ENCODE assay signal across 20 cellular contexts in the genomic region with DNA sequence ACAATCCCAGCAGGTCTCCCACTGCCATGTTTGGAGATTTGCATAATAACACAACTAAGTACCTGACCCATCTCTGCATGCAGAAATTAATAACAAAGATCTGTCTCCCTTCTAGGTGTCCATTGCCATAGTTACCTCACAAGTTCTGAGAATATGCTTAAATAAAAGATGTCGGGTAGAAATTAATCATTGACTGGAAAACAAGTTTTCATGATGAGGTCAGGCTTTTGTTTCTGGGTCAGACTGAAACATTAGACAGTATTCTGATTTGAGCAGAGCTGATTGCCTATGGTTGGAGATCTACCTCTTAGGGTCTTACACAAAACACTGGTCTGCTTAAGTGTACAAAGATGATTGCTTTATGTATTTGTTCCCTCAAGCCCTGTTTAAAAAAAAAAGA.
"Had no signal": no experiment of that assay in that cellular context is flagged by ENCODE, and none has a peak within 500 bp of the region (broad histone marks: within the 10 kb centered on the region; RNA-seq: fewer than 3 reads in every experiment).

No MANE protein-coding gene starts in this region.

- H3K27ac Mint-ChIP-seq: activated B cell treated with CpG ODN at 0.5 μM for 24 hours; activated CD4-positive, alpha-beta memory T cell treated with anti-CD3 and anti-CD28 coated beads, Interleukin-2, amount 10 ng/mL, durations not matched to agents 7 days and 5 days; activated CD8-positive, alpha-beta memory T cell treated with anti-CD3 and anti-CD28 coated beads, Interleukin-2, amount 10 ng/mL, durations not matched to agents 7 days and 5 days; activated naive CD8-positive, alpha-beta T cell treated with anti-CD3 and anti-CD28 coated beads, Interleukin-2, amount 10 ng/mL, durations not matched to agents 7 days and 5 days; stimulated activated memory B cell treated with anti-CD40 and anti-IgM and Interleukin-4, amounts not matched to agents 10 μg/mL and 1 μg/mL and 100 μg/mL, for 72 hours; T-cell had no signal

- H3K27ac ChIP-seq: hepatocyte, left lung, ovary, spleen, testis, upper lobe of right lung had no signal

- H3K4me2 ChIP-seq: hepatocyte had no signal

- H3K9me3 ChIP-seq: left lung, ovary, testis, upper lobe of right lung had no signal

- H3K36me3 Mint-ChIP-seq: activated CD8-positive, alpha-beta memory T cell treated with anti-CD3 and anti-CD28 coated beads, Interleukin-2, amount 10 ng/mL, durations not matched to agents 7 days and 5 days; activated naive CD8-positive, alpha-beta T cell treated with anti-CD3 and anti-CD28 coated beads, Interleukin-2, amount 10 ng/mL, durations not matched to agents 7 days and 5 days; stimulated activated memory B cell treated with anti-CD40 and anti-IgM and Interleukin-4, amounts not matched to agents 10 μg/mL and 1 μg/mL and 100 μg/mL, for 72 hours; T-cell had no signal

- DNase-seq: activated B cell treated with CpG ODN at 0.5 μM for 24 hours; activated CD4-positive, alpha-beta memory T cell treated with anti-CD3 and anti-CD28 coated beads, Interleukin-2, amount 10 ng/mL, durations not matched to agents 7 days and 5 days; activated CD4-positive, alpha-beta T cell treated with anti-CD3 and anti-CD28 coated beads for 4 hours; activated CD8-positive, alpha-beta memory T cell treated with anti-CD3 and anti-CD28 coated beads, Interleukin-2, amount 10 ng/mL, durations not matched to agents 7 days and 5 days; activated naive CD4-positive, alpha-beta T cell; activated naive CD8-positive, alpha-beta T cell treated with anti-CD3 and anti-CD28 coated beads, Interleukin-2, amount 10 ng/mL, durations not matched to agents 7 days and 5 days; amygdala; dermis blood vessel endothelial cell; effector memory CD4-positive, alpha-beta T cell; foreskin fibroblast; islet precursor cell; left lung; ovary; spleen; stimulated activated CD4-positive, alpha-beta T cell treated with anti-CD3 and anti-CD28 coated beads, Interleukin-4, amount 100 ng/mL, for 4 hours; T-cell; testis; upper lobe of right lung had no signal

- H3K9me3 Mint-ChIP-seq: activated CD4-positive, alpha-beta memory T cell treated with anti-CD3 and anti-CD28 coated beads, Interleukin-2, amount 10 ng/mL, durations not matched to agents 7 days and 5 days; activated naive CD8-positive, alpha-beta T cell treated with anti-CD3 and anti-CD28 coated beads, Interleukin-2, amount 10 ng/mL, durations not matched to agents 7 days and 5 days; stimulated activated memory B cell treated with anti-CD40 and anti-IgM and Interleukin-4, amounts not matched to agents 10 μg/mL and 1 μg/mL and 100 μg/mL, for 72 hours had no signal

- H3K79me2 ChIP-seq: hepatocyte had no signal

- ATAC-seq: activated CD8-positive, alpha-beta memory T cell treated with anti-CD3 and anti-CD28 coated beads, Interleukin-2, amount 10 ng/mL, durations not matched to agents 7 days and 5 days; left lung; stimulated activated memory B cell treated with anti-CD40 and anti-IgM and Interleukin-4, amounts not matched to agents 10 μg/mL and 1 μg/mL and 100 μg/mL, for 72 hours; T-cell; upper lobe of right lung had no signal

- H3K36me3 ChIP-seq: left lung, ovary, spleen, upper lobe of right lung had no signal

- H3K27me3 Mint-ChIP-seq: activated B cell treated with CpG ODN at 0.5 μM for 24 hours; activated CD4-positive, alpha-beta memory T cell treated with anti-CD3 and anti-CD28 coated beads, Interleukin-2, amount 10 ng/mL, durations not matched to agents 7 days and 5 days; activated CD8-positive, alpha-beta memory T cell treated with anti-CD3 and anti-CD28 coated beads, Interleukin-2, amount 10 ng/mL, durations not matched to agents 7 days and 5 days; activated naive CD8-positive, alpha-beta T cell treated with anti-CD3 and anti-CD28 coated beads, Interleukin-2, amount 10 ng/mL, durations not matched to agents 7 days and 5 days; stimulated activated memory B cell treated with anti-CD40 and anti-IgM and Interleukin-4, amounts not matched to agents 10 μg/mL and 1 μg/mL and 100 μg/mL, for 72 hours; T-cell had no signal

- H2AFZ ChIP-seq: hepatocyte had no signal

- H3K4me1 Mint-ChIP-seq: activated B cell treated with CpG ODN at 0.5 μM for 24 hours; activated CD4-positive, alpha-beta memory T cell treated with anti-CD3 and anti-CD28 coated beads, Interleukin-2, amount 10 ng/mL, durations not matched to agents 7 days and 5 days; activated CD8-positive, alpha-beta memory T cell treated with anti-CD3 and anti-CD28 coated beads, Interleukin-2, amount 10 ng/mL, durations not matched to agents 7 days and 5 days; activated naive CD8-positive, alpha-beta T cell treated with anti-CD3 and anti-CD28 coated beads, Interleukin-2, amount 10 ng/mL, durations not matched to agents 7 days and 5 days; stimulated activated memory B cell treated with anti-CD40 and anti-IgM and Interleukin-4, amounts not matched to agents 10 μg/mL and 1 μg/mL and 100 μg/mL, for 72 hours; T-cell had no signal

- H3K4me1 ChIP-seq: left lung, spleen, testis, upper lobe of right lung had no signal

- H3K4me3 Mint-ChIP-seq: activated B cell treated with CpG ODN at 0.5 μM for 24 hours; activated CD4-positive, alpha-beta memory T cell treated with anti-CD3 and anti-CD28 coated beads, Interleukin-2, amount 10 ng/mL, durations not matched to agents 7 days and 5 days; activated CD8-positive, alpha-beta memory T cell treated with anti-CD3 and anti-CD28 coated beads, Interleukin-2, amount 10 ng/mL, durations not matched to agents 7 days and 5 days; activated naive CD8-positive, alpha-beta T cell treated with anti-CD3 and anti-CD28 coated beads, Interleukin-2, amount 10 ng/mL, durations not matched to agents 7 days and 5 days; stimulated activated memory B cell treated with anti-CD40 and anti-IgM and Interleukin-4, amounts not matched to agents 10 μg/mL and 1 μg/mL and 100 μg/mL, for 72 hours; T-cell had no signal

- H3K4me3 ChIP-seq: hepatocyte, left lung, ovary, spleen, testis, upper lobe of right lung had no signal

- H3K27me3 ChIP-seq: hepatocyte, left lung, ovary, spleen, testis, upper lobe of right lung had no signal
